In the genomic region with DNA sequence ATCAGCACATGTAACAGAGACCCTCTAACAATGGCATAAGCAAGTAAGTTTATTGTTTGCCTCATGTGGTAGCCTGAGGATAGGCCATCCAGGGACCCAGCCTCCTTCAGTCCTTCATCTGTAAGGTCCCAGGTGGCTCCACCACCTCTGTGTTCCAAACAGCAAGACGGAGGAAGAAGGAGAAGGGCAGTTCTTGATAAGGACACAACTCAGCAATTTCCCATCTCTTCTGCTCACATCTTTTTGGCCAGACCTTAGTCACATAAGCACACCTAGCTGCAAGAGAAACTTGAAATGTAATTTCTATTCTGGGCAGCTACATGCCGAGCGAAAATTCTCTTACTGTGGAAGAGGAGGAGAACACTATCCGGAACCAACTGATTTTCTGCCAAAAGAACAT, we compare ENCODE assay signal across 3 cellular contexts.
TF ChIP-seq lines count a peak whose summit lies in the region.

No MANE protein-coding gene starts in this region.

TF ChIP-seq in HCT116, 20 proteins besides CTCF, POLR2A, EP300 and RAD21:
- TF ChIP-seq YY1 (IDR thresholded peaks at IDR 0.05; ENCODE audit: extremely low read depth, insufficient replicate concordance, low read depth, low read length) = no peak
- TF ChIP-seq SRF (IDR thresholded peaks at IDR 0.05; ENCODE audit: low read depth) = no peak
- no peak for TF ChIP-seq ZNF274 (IDR thresholded peaks at IDR 0.05; ENCODE audit: low read depth, low read length)
- TF ChIP-seq REST (IDR thresholded peaks at IDR 0.05; ENCODE audit: low read depth) = no peak
- no peak for TF ChIP-seq TCF7L2 (IDR thresholded peaks at IDR 0.05; ENCODE audit: borderline replicate concordance, extremely low read depth, insufficient read depth, insufficient read length)
- no peak for TF ChIP-seq CEBPB (IDR thresholded peaks at IDR 0.05; ENCODE audit: low read depth)
- no peak for TF ChIP-seq POLR2AphosphoS5 (IDR thresholded peaks at IDR 0.05; ENCODE audit: low read depth, low read length)
- no peak for TF ChIP-seq FOSL1 (IDR thresholded peaks at IDR 0.05; ENCODE audit: low read depth)
- no peak for TF ChIP-seq EZH2 (IDR thresholded peaks at IDR 0.05)
- TF ChIP-seq EZH2phosphoT487 (IDR thresholded peaks at IDR 0.05; ENCODE audit: borderline replicate concordance) = no peak
- TF ChIP-seq, protein P1, sequence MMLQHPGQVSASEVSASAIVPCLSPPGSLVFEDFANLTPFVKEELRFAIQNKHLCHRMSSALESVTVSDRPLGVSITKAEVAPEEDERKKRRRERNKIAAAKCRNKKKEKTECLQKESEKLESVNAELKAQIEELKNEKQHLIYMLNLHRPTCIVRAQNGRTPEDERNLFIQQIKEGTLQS (IDR thresholded peaks at IDR 0.05) = no peak
- no peak for TF ChIP-seq SIN3A (IDR thresholded peaks at IDR 0.05; ENCODE audit: low read depth)

TF ChIP-seq in WTC11, 78 proteins besides CTCF, POLR2A, EP300 and RAD21:
- TF ChIP-seq ZNF219 (CRISPR knock-in tag; IDR thresholded peaks at IDR 0.05; ENCODE audit: borderline replicate concordance) = no peak
- no peak for TF ChIP-seq CREM (CRISPR knock-in tag; IDR thresholded peaks at IDR 0.05)
- no peak for TF ChIP-seq ZNF138 (CRISPR knock-in tag; conservative IDR thresholded peaks at IDR 0.05)
- TF ChIP-seq, protein P2, sequence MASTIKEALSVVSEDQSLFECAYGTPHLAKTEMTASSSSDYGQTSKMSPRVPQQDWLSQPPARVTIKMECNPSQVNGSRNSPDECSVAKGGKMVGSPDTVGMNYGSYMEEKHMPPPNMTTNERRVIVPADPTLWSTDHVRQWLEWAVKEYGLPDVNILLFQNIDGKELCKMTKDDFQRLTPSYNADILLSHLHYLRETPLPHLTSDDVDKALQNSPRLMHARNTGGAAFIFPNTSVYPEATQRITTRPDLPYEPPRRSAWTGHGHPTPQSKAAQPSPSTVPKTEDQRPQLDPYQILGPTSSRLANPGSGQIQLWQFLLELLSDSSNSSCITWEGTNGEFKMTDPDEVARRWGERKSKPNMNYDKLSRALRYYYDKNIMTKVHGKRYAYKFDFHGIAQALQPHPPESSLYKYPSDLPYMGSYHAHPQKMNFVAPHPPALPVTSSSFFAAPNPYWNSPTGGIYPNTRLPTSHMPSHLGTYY (CRISPR knock-in tag; IDR thresholded peaks at IDR 0.05) = no peak
- TF ChIP-seq, protein P3, sequence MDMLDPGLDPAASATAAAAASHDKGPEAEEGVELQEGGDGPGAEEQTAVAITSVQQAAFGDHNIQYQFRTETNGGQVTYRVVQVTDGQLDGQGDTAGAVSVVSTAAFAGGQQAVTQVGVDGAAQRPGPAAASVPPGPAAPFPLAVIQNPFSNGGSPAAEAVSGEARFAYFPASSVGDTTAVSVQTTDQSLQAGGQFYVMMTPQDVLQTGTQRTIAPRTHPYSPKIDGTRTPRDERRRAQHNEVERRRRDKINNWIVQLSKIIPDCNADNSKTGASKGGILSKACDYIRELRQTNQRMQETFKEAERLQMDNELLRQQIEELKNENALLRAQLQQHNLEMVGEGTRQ (CRISPR knock-in tag; IDR thresholded peaks at IDR 0.05) = no peak
- TF ChIP-seq NFE2L1 (CRISPR knock-in tag; IDR thresholded peaks at IDR 0.05) = no peak
- TF ChIP-seq, protein P4, sequence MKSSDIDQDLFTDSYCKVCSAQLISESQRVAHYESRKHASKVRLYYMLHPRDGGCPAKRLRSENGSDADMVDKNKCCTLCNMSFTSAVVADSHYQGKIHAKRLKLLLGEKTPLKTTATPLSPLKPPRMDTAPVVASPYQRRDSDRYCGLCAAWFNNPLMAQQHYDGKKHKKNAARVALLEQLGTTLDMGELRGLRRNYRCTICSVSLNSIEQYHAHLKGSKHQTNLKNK (CRISPR knock-in tag; IDR thresholded peaks at IDR 0.05) = no peak
- no peak for TF ChIP-seq ZNF423 (CRISPR knock-in tag; IDR thresholded peaks at IDR 0.05)
- no peak for TF ChIP-seq SMAD4 (CRISPR knock-in tag; IDR thresholded peaks at IDR 0.05)
- no peak for TF ChIP-seq ESRRA (CRISPR knock-in tag; IDR thresholded peaks at IDR 0.05; ENCODE audit: borderline replicate concordance)
- TF ChIP-seq SP1 (CRISPR knock-in tag; conservative IDR thresholded peaks at IDR 0.05) = no peak
- TF ChIP-seq FOXK1 (CRISPR knock-in tag; IDR thresholded peaks at IDR 0.05) = no peak
- no peak for TF ChIP-seq ZNF671 (CRISPR knock-in tag; IDR thresholded peaks at IDR 0.05)
- TF ChIP-seq MYBL2 (CRISPR knock-in tag; IDR thresholded peaks at IDR 0.05) = no peak
- TF ChIP-seq, protein P5, sequence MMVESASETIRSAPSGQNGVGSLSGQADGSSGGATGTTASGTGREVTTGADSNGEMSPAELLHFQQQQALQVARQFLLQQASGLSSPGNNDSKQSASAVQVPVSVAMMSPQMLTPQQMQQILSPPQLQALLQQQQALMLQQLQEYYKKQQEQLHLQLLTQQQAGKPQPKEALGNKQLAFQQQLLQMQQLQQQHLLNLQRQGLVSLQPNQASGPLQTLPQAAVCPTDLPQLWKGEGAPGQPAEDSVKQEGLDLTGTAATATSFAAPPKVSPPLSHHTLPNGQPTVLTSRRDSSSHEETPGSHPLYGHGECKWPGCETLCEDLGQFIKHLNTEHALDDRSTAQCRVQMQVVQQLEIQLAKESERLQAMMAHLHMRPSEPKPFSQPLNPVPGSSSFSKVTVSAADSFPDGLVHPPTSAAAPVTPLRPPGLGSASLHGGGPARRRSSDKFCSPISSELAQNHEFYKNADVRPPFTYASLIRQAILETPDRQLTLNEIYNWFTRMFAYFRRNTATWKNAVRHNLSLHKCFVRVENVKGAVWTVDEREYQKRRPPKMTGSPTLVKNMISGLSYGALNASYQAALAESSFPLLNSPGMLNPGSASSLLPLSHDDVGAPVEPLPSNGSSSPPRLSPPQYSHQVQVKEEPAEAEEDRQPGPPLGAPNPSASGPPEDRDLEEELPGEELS (CRISPR knock-in tag; IDR thresholded peaks at IDR 0.05) = no peak
- TF ChIP-seq SOX15 (CRISPR knock-in tag; IDR thresholded peaks at IDR 0.05) = no peak
- TF ChIP-seq OVOL2 (CRISPR knock-in tag; IDR thresholded peaks at IDR 0.05; ENCODE audit: borderline replicate concordance) = no peak
- TF ChIP-seq ETV6 (CRISPR knock-in tag; IDR thresholded peaks at IDR 0.05) = no peak

TF ChIP-seq in H1, 55 proteins besides CTCF, POLR2A, EP300 and RAD21:
- no peak for TF ChIP-seq CTBP2 (IDR thresholded peaks at IDR 0.05; ENCODE audit: borderline replicate concordance, insufficient read depth, insufficient read length, low read length)
- no peak for TF ChIP-seq POLR2AphosphoS5 (IDR thresholded peaks at IDR 0.05; ENCODE audit: low read depth, low read length)
- TF ChIP-seq YY1 (IDR thresholded peaks at IDR 0.05; ENCODE audit: low read depth, low read length) = no peak
- no peak for TF ChIP-seq PHF8 (conservative IDR thresholded peaks at IDR 0.05; ENCODE audit: low read depth, low read length)
- TF ChIP-seq, protein P6, sequence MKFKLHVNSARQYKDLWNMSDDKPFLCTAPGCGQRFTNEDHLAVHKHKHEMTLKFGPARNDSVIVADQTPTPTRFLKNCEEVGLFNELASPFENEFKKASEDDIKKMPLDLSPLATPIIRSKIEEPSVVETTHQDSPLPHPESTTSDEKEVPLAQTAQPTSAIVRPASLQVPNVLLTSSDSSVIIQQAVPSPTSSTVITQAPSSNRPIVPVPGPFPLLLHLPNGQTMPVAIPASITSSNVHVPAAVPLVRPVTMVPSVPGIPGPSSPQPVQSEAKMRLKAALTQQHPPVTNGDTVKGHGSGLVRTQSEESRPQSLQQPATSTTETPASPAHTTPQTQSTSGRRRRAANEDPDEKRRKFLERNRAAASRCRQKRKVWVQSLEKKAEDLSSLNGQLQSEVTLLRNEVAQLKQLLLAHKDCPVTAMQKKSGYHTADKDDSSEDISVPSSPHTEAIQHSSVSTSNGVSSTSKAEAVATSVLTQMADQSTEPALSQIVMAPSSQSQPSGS (IDR thresholded peaks at IDR 0.05; ENCODE audit: low read length) = no peak
- TF ChIP-seq POU5F1 (IDR thresholded peaks at IDR 0.05; ENCODE audit: low read depth, low read length) = no peak
- TF ChIP-seq NANOG (IDR thresholded peaks at IDR 0.05; ENCODE audit: insufficient read depth, low read depth, low read length, poor library complexity, severe bottlenecking) = no peak
- TF ChIP-seq SP2 (IDR thresholded peaks at IDR 0.05; ENCODE audit: low read length) = no peak
- no peak for TF ChIP-seq RXRA (IDR thresholded peaks at IDR 0.05; ENCODE audit: insufficient read depth, low read depth, low read length)
- TF ChIP-seq GABPA (IDR thresholded peaks at IDR 0.05; ENCODE audit: borderline replicate concordance, insufficient read depth, low read length) = no peak
- TF ChIP-seq, protein P7, sequence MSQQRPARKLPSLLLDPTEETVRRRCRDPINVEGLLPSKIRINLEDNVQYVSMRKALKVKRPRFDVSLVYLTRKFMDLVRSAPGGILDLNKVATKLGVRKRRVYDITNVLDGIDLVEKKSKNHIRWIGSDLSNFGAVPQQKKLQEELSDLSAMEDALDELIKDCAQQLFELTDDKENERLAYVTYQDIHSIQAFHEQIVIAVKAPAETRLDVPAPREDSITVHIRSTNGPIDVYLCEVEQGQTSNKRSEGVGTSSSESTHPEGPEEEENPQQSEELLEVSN (IDR thresholded peaks at IDR 0.05) = no peak
